24 cellular contexts compared by ENCODE assay signal in genomic region chr6:4944325-4944724, GRCh38.
"Had no signal": no experiment of that assay in that cellular context is flagged by ENCODE, and none has a peak within 500 bp of the region (broad histone marks: within the 10 kb centered on the region; RNA-seq: fewer than 3 reads in every experiment).

No MANE protein-coding gene starts in this region.

- DNase-seq: activated CD4-positive, alpha-beta T cell treated with anti-CD3 and anti-CD28 coated beads for 36 hours; activated CD4-positive, alpha-beta T cell treated with anti-CD3 and anti-CD28 coated beads, Interleukin-2, amount 50 U/mL, for 4 hours; activated CD8-positive, alpha-beta memory T cell treated with anti-CD3 and anti-CD28 coated beads, Interleukin-2, amount 50 U/mL, for 4 hours; activated effector memory CD4-positive, alpha-beta T cell treated with Interleukin-2 at 50 U/mL for 16 hours; activated naive CD4-positive, alpha-beta T cell; aorta; body of pancreas; central memory CD4-positive, alpha-beta T cell; Karpas-422; MM.1S; NCI-H1105; NCI-H1436; NCI-H1694 treated with DMSO at 0.1 percent for 48 hours; NCI-H2029 treated with DMSO at 0.1 percent for 48 hours; NCI-H345; NCI-H510A; Peyer's patch; Right ventricle myocardium superior; SJCRH30; SK-N-SH; WERI-Rb-1 had no signal

- ATAC-seq: activated CD4-positive, alpha-beta T cell treated with anti-CD3 and anti-CD28 coated beads for 36 hours; body of pancreas had no signal

- H3K9ac ChIP-seq: SK-N-SH had no signal

- H3K9me3 ChIP-seq: body of pancreas, Peyer's patch, SJCRH30, SK-N-SH had no signal

- H3K4me1 ChIP-seq: body of pancreas had no signal

- H3K27me3 ChIP-seq: body of pancreas, Peyer's patch, SJCRH30 had no signal

- H3K27me3 Mint-ChIP-seq: activated CD4-positive, alpha-beta T cell treated with anti-CD3 and anti-CD28 coated beads for 36 hours; activated naive CD4-positive, alpha-beta T cell treated with anti-CD3 and anti-CD28 coated beads, Interleukin-2, amount 50 U/mL, for 24 hours had no signal

- H3K9me3 Mint-ChIP-seq: activated naive CD4-positive, alpha-beta T cell treated with anti-CD3 and anti-CD28 coated beads, Interleukin-2, amount 50 U/mL, for 24 hours; activated T-helper 1 cell treated with anti-CD3 and anti-CD28 coated beads, Interleukin-12 subunit alpha, Interleukin-12 subunit beta, Interleukin-2, Interleukin-4 antibody, amounts not matched to agents 30 ng/mL and 10 ng/mL and 1 ng/mL, durations not matched to agents 14 hours and 24 hours and 36 hours had no signal

- H3K4me3 ChIP-seq: body of pancreas, Peyer's patch, SJCRH30 had no signal

- H3K4me3 Mint-ChIP-seq: activated CD4-positive, alpha-beta T cell treated with anti-CD3 and anti-CD28 coated beads for 36 hours; activated naive CD4-positive, alpha-beta T cell treated with anti-CD3 and anti-CD28 coated beads, Interleukin-2, amount 50 U/mL, for 24 hours; activated T-helper 1 cell treated with anti-CD3 and anti-CD28 coated beads, Interleukin-12 subunit alpha, Interleukin-12 subunit beta, Interleukin-2, Interleukin-4 antibody, amounts not matched to agents 30 ng/mL and 10 ng/mL and 1 ng/mL, durations not matched to agents 14 hours and 24 hours and 36 hours had no signal

- H3K27ac ChIP-seq: body of pancreas, Peyer's patch, RWPE1, SJCRH30, WERI-Rb-1 had no signal

- H3K27ac Mint-ChIP-seq: activated T-helper 1 cell treated with anti-CD3 and anti-CD28 coated beads, Interleukin-12 subunit alpha, Interleukin-12 subunit beta, Interleukin-2, Interleukin-4 antibody, amounts not matched to agents 30 ng/mL and 10 ng/mL and 1 ng/mL, durations not matched to agents 14 hours and 24 hours and 36 hours had no signal

- H3K4me2 ChIP-seq: SK-N-SH had no signal
